Comparison of ENCODE assay signal across 8 cellular contexts in the genomic region with DNA sequence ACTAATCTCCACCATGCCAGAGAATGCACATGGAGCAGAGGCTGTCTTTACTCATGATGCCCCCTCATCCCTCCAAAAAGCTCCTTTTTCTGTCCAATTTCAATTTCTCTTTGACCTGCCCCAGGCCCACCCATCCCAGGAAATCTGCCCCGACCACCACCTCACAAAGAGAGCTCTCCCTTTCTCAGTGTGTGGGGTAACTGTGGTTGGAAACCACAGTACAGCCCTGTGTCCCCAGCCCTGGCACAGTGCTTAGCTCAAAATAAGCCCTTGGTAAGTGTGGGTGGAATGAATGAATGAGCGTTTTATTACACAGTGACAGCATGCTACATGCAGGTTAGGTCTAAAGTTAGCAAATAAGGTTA. TPM values are rescaled to one million over a fixed set of nuclear protein-coding genes. Genes with fewer than 3 reads are reported as not detected.
DNase-seq lines count a peak whose midpoint lies in the region; ATAC-seq and TF ChIP-seq lines count a peak whose summit lies in the region.

No MANE protein-coding gene starts in this region.

- no peaks in the 10 kb centered on the region for H3K36me3 Mint-ChIP-seq in neural crest cell (ENCODE audit: low read depth)

- ATAC-seq in GM19025 (IDR thresholded peaks at IDR 0.05; ENCODE audit: low read depth, unreplicated experiment) (peak; percentile 33), HG02759 (IDR thresholded peaks at IDR 0.05; ENCODE audit: unreplicated experiment) (peak; percentile 51)

- no peaks in the 10 kb centered on the region for H3K9me3 Mint-ChIP-seq in neural crest cell

- H3K27me3 Mint-ChIP-seq in neural crest cell (ENCODE audit: low read depth): peaks cover 70% of the 10 kb centered on the region

- H3K27ac ChIP-seq in RWPE1: peak overlapping the region; percentile 57

- H3K27ac Mint-ChIP-seq in neural crest cell (ENCODE audit: unreplicated experiment): peak overlapping the region; percentile 72

- CTCF ChIA-PET in RWPE1 (lab: Yijun Ruan, JAX): interaction anchor here (0.6 kb wide), 1 partner anchor 8 kb away, joined by 3 read pairs; no protein-coding TSS in a partner anchor

- H3K4me3 Mint-ChIP-seq in neural crest cell: no peak overlapping the region

- no peak for DNase-seq in RWPE1 (ENCODE audit: low spot score)
- no peak for DNase-seq in neural crest cell (ENCODE audit: low read depth, low spot score)
- DNase-seq in hypothalamus (lab: John Stamatoyannopoulos, UW): no peak
- no peak for DNase-seq in NCI-H2227 (lab: John Stamatoyannopoulos, UW; ENCODE audit: unreplicated experiment)
- no peak for DNase-seq in NAMALWA (ENCODE audit: low spot score)
- no peak for DNase-seq in NCI-H2029 treated with DMSO at 0.1 percent for 48 hours (lab: John Stamatoyannopoulos, UW)

- H3K4me1 Mint-ChIP-seq in neural crest cell: peaks cover 14% of the 10 kb centered on the region

- POLR2A ChIA-PET in RWPE1 (lab: Yijun Ruan, JAX; ENCODE audit: low non-redundant PET): no interaction called here

- TF ChIP-seq CTCF in RWPE1 (conservative IDR thresholded peaks at IDR 0.05; ENCODE audit: low read depth) (no peak), neural crest cell (conservative IDR thresholded peaks at IDR 0.05) (no peak)

RNA-seq across cellular contexts. Expression of gene CAB39, which starts 43.7 kb away (rescaled TPM):
- total RNA-seq in neural crest cell: 40.6 and 43.7 TPM in 2 replicates
